Comparison of ENCODE assay signal across 24 cellular contexts in genomic region chr2:205425069-205425468, GRCh38.
"Had no signal": no experiment of that assay in that cellular context is flagged by ENCODE, and none has a peak within 500 bp of the region (broad histone marks: within the 10 kb centered on the region; RNA-seq: fewer than 3 reads in every experiment).

No MANE protein-coding gene starts in this region.

- H3K4me1 ChIP-seq: SJSA1 had no signal

- DNase-seq: Karpas-422, KG1, MG63, NCI-H1092 treated with DMSO at 0.1 percent for 48 hours, NCI-H1417, NCI-H1436 treated with DMSO at 0.1 percent for 48 hours, NCI-H1694, NCI-H187 treated with DMSO at 0.1 percent for 48 hours, NCI-H2029 treated with DMSO at 0.1 percent for 48 hours, NCI-H2171 treated with DMSO at 0.1 percent for 48 hours, NCI-H226, NCI-H446, NCI-H510A, NCI-H524 treated with DMSO at 0.1 percent for 48 hours, NCI-H69, NCI-H774, Right ventricle myocardium superior, RPMI8226, SIG-M5, SW 1271, T-cell had no signal

- H3K27ac Mint-ChIP-seq: T-cell had no signal

- H3K36me3 Mint-ChIP-seq: T-cell had no signal

- H3K9me3 ChIP-seq: MG63, SJSA1 had no signal

- H3K4me3 Mint-ChIP-seq: T-cell had no signal

- H3K4me1 Mint-ChIP-seq: T-cell had no signal

- H3K4me3 ChIP-seq: MG63, SJSA1, SK-N-MC had no signal

- ATAC-seq: T-cell had no signal

- H3K27me3 ChIP-seq: MG63, SJSA1 had no signal

- H3K27ac ChIP-seq: SJSA1, SK-N-MC had no signal

- H3K36me3 ChIP-seq: MG63, SJSA1 had no signal

- FAIRE-seq: RCC 7860 had no signal
